1 cellular context compared by ENCODE assay signal in the genomic region with DNA sequence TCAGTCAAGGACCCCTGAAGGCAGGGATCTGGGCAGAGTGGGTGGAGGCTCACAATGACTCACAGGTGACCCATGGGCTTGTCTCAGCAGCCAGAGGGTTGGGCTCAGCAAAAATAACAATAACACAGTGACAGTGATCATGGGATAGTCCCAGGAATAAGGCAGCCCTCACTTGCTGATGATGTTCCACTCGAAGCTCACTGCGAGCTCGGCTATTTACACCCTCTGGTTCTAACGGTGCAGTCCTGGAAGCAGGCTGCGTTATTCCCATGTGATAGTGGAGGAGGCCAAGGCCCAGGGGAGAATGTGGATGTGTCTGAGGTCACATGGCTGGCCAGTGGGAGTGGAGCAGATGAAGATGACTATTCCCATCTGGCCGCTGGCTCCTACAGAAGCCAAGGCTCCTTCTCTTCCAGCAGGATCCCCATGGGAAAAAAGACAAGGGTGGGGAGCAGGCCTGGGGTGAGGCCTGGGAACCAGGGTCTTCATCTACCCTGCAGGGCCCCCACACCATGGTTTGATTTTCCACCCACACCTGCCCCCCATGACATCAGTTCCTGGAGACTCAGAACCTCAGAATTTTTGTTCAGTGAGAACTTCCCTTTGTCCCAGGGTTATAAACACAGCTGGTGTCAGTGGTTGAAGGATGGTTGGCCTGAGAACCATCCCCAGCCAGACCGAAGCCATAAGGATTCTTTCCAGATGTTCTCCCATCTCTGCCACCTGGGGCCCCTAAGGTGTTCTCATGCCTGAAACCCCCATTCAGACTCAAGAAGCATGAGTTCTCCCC.
TF ChIP-seq lines count a peak whose summit lies in the region.

No MANE protein-coding gene starts in this region.

TF ChIP-seq in HCT116, 20 proteins besides CTCF, POLR2A, EP300 and RAD21:
- TF ChIP-seq, protein P1, sequence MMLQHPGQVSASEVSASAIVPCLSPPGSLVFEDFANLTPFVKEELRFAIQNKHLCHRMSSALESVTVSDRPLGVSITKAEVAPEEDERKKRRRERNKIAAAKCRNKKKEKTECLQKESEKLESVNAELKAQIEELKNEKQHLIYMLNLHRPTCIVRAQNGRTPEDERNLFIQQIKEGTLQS (IDR thresholded peaks at IDR 0.05) = no peak
- TF ChIP-seq, protein P2, sequence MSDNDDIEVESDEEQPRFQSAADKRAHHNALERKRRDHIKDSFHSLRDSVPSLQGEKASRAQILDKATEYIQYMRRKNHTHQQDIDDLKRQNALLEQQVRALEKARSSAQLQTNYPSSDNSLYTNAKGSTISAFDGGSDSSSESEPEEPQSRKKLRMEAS (IDR thresholded peaks at IDR 0.05) = 0 out of 2 replicates have a peak, but pooled peaks have one; percentile 44
- TF ChIP-seq FOSL1 (IDR thresholded peaks at IDR 0.05; ENCODE audit: low read depth) = peak; percentile 32; the same call in 1 of the 2 replicates
- TF ChIP-seq SP1 (IDR thresholded peaks at IDR 0.05; ENCODE audit: low read depth) = no peak
TF ChIP-seq in HCT116: peak in this region for 2.
